Comparison of ENCODE assay signal across 29 cellular contexts in genomic region chr20:56513807-56514150, GRCh38. TPM values are rescaled to one million over a fixed set of nuclear protein-coding genes. Genes with fewer than 3 reads are reported as not detected.
"Had no signal": no experiment of that assay in that cellular context is flagged by ENCODE, and none has a peak within 500 bp of the region (broad histone marks: within the 10 kb centered on the region; RNA-seq: fewer than 3 reads in every experiment).

No MANE protein-coding gene starts in this region.

- H3K4me3 ChIP-seq: dorsolateral prefrontal cortex, gastrocnemius medialis, left ventricle myocardium inferior, lower lobe of right lung, neural progenitor cell, pancreas, spleen, thoracic aorta, transverse colon had no signal

- FAIRE-seq: endometrium, keratinocyte, pancreas, urothelium cell line had no signal

- H3K4me1 ChIP-seq: gastrocnemius medialis, lower lobe of right lung, neural progenitor cell, pancreas, spleen had no signal

- H3K27ac ChIP-seq: dorsolateral prefrontal cortex, gastrocnemius medialis, left ventricle myocardium inferior, lower lobe of right lung, neural progenitor cell, pancreas, spleen, thoracic aorta had no signal

- H3K27me3 ChIP-seq: dorsolateral prefrontal cortex, gastrocnemius medialis, neural progenitor cell, pancreas, spleen, transverse colon had no signal

- H3K36me3 ChIP-seq: neural progenitor cell had no signal

- ATAC-seq: esophagus mucosa; gastrocnemius medialis; lower lobe of right lung; naive thymus-derived CD8-positive, alpha-beta T cell; pancreas; sciatic nerve; stimulated activated memory B cell treated with anti-CD40 and anti-IgM and Interleukin-4, amounts not matched to agents 10 μg/mL and 1 μg/mL and 100 μg/mL, for 72 hours; stimulated activated naive CD8-positive, alpha-beta T cell treated with anti-CD3 and anti-CD28 coated beads, Interleukin-15, amount 100 ng/mL, for 72 hours had no signal

- DNase-seq: cortex of kidney; dorsolateral prefrontal cortex; effector CD8-positive, alpha-beta T cell; gastrocnemius medialis; immature natural killer cell; left ventricle myocardium inferior; lower lobe of right lung; naive thymus-derived CD8-positive, alpha-beta T cell; occipital lobe; pancreas; spleen; stimulated activated CD4-positive, alpha-beta T cell treated with anti-CD3 and anti-CD28 coated beads, Interleukin-15, amount 100 ng/mL, for 24 hours; stimulated activated CD4-positive, alpha-beta T cell treated with anti-CD3 and anti-CD28 coated beads, Interleukin-1b, Interleukin-23, amount 100 ng/mL, for 48 hours; stimulated activated CD4-positive, alpha-beta T cell treated with anti-CD3 and anti-CD28 coated beads, Interleukin-4, amount 100 ng/mL, for 24 hours; stimulated activated naive CD8-positive, alpha-beta T cell treated with anti-CD3 and anti-CD28 coated beads, Interleukin-15, amount 100 ng/mL, for 72 hours; transverse colon had no signal

- H3K9me3 ChIP-seq: gastrocnemius medialis, left ventricle myocardium inferior, lower lobe of right lung, pancreas, thoracic aorta, transverse colon had no signal

- H3K9ac ChIP-seq: neural progenitor cell had no signal

RNA-seq across cellular contexts. Expression of gene FAM209A, which starts 10.8 kb away (rescaled TPM):
- total RNA-seq: esophagus mucosa, fibroblast of villous mesenchyme, gastrocnemius medialis, left ventricle myocardium inferior, occipital lobe, progenitor cell of endocrine pancreas, renal cortical epithelial cell, sciatic nerve, skeletal muscle tissue, thoracic aorta, transverse colon had no signal

RNA-seq across cellular contexts. Expression of gene FAM209B, which starts 19.3 kb away (rescaled TPM):
- total RNA-seq: fibroblast of villous mesenchyme, gastrocnemius medialis, occipital lobe, progenitor cell of endocrine pancreas, renal cortical epithelial cell, sciatic nerve, skeletal muscle tissue, subcutaneous adipose tissue, thoracic aorta had no signal
